Comparison of ENCODE assay signal across 1 cellular context in the genomic region with DNA sequence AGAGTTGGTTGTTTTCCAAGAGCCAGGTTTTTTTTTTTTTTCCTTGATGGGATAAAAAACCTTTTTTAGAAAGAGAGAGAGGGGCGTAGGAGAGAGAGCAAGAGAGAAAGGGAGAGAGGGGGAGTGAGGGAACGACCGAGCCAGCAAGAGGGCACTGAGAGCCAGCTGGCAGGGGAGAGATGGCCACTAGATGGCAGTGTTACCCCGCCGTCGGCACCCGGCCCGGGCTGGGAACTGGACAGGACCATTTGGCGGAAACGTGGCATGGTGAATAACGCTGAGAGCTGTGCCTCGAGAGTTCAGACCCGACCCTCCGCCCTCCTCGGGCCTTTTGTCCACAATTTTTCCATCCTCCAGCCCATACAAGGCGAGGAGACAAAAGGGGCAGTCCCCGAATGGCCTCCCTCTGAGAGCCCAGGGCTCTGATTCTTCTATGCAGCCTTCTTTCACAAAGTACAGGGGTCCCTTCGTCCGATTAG.
TF ChIP-seq lines count a peak whose summit lies in the region.

No MANE protein-coding gene starts in this region.

TF ChIP-seq in IMR-90, 13 proteins besides CTCF, POLR2A, EP300 and RAD21 (continued from another document):
- peak; percentile 70 for TF ChIP-seq SMC3 (IDR thresholded peaks at IDR 0.05; ENCODE audit: low read depth, low read length)
- no peak for TF ChIP-seq MAFK (IDR thresholded peaks at IDR 0.05; ENCODE audit: low read depth, low read length)
- no peak for TF ChIP-seq RCOR1 (IDR thresholded peaks at IDR 0.05; ENCODE audit: insufficient replicate concordance, low read length)
- no peak; the same call in 1 of the 2 replicates for TF ChIP-seq RFX5 (IDR thresholded peaks at IDR 0.05; ENCODE audit: low read depth, low read length)
- TF ChIP-seq BHLHE40 (IDR thresholded peaks at IDR 0.05; ENCODE audit: low read depth, low read length) = no peak
- TF ChIP-seq NFE2L2 (IDR thresholded peaks at IDR 0.05; ENCODE audit: low read depth, low read length) = no peak
- TF ChIP-seq CHD1 (IDR thresholded peaks at IDR 0.05; ENCODE audit: low read depth, low read length) = no peak
TF ChIP-seq in IMR-90: peak in this region for 1.
